Comparison of ENCODE assay signal across 8 cellular contexts in the genomic region with DNA sequence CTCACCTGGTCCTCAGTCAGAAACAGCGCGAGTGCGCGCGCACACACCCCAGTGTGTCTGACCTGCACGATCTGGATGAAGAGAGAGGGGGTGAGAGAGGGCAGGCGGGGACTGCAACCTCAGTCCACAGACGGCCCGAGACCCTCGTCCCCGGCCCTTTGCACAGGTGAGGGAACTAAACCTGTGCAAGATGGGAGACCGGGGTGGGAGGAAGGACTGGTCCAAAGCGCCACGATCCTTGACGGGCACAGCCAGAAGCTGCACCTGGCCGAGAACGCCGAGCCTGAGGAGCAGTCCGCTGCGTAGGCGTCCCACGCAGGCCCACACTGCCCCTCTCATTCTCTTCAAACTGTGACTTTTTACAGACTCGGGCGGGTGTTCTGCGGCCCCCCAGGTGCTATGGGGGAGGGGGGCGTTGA. TPM values are rescaled to one million over a fixed set of nuclear protein-coding genes. Genes with fewer than 3 reads are reported as not detected.
A peak's percentile ranks its signal among the peaks of the same experiment; 100 is the strongest.
DNase-seq lines count a peak whose midpoint lies in the region; ATAC-seq, FAIRE-seq and TF ChIP-seq lines count a peak whose summit lies in the region.

No MANE protein-coding gene starts in this region.

- H3K4me1 ChIP-seq in HUES6 (ENCODE audit: control insufficient read depth, insufficient read depth, low read length) (peaks cover 17% of the 10 kb centered on the region), breast epithelium (peaks cover 8 to 10% of the 10 kb centered on the region in 2 donors), mesodermal cell (ENCODE audit: control insufficient read depth, insufficient read depth, low read length, poor library complexity, severe bottlenecking) (peaks cover under 1% of the 10 kb centered on the region)

- H3K27ac ChIP-seq in 22Rv1 (peak overlapping the region; percentile 78), HUES6 (ENCODE audit: low read depth, low read length) (no peak overlapping the region), breast epithelium (peak overlapping the region; percentile 86 to 87), mesodermal cell (ENCODE audit: low read depth, low read length, severe bottlenecking) (peak overlapping the region; percentile 13)

- H3K27me3 ChIP-seq in HUES6 (ENCODE audit: control insufficient read depth, insufficient read depth, low read length) (peaks cover 8% of the 10 kb centered on the region; the same call in 1 of the 2 replicates), breast epithelium (no peaks in the 10 kb centered on the region)

- TF ChIP-seq POLR2A in breast epithelium (IDR thresholded peaks at IDR 0.05): no peak

- 75 to 78% methylated on average over 12 to 18 of the region's 26 CpGs for WGBS in mesodermal cell (ENCODE audit: insufficient coverage in 2 of 2), 2 experiments

- intact Hi-C loops in breast epithelium (cut with DNase I; ENCODE audit: low total_unique reads): no loop called here

- H3K9me3 ChIP-seq in HUES6 (ENCODE audit: control insufficient read depth, insufficient read depth, low read depth, low read length) (no peaks in the 10 kb centered on the region), breast epithelium (no peaks in the 10 kb centered on the region), mesodermal cell (ENCODE audit: control insufficient read depth, low read length) (no peaks in the 10 kb centered on the region)

- no peak for FAIRE-seq in D721Med (lab: Jason Lieb, UNC)

- peak overlapping the region; percentile 89 for H3K4me3 ChIP-seq in HUES6 (ENCODE audit: low read depth, low read length)
- H3K4me3 ChIP-seq in breast epithelium: peak overlapping the region; percentile 59 to 78 (median 72)
- H3K4me3 ChIP-seq in mesodermal cell (ENCODE audit: extremely low read depth, insufficient read depth, low read length, poor library complexity, severe bottlenecking): peak overlapping the region; percentile 68

- peaks cover 11% of the 10 kb centered on the region; the same call in 1 of the 2 replicates for H3K36me3 ChIP-seq in HUES6 (ENCODE audit: control insufficient read depth, insufficient read depth, low read length)
- H3K36me3 ChIP-seq in breast epithelium: no peaks in the 10 kb centered on the region
- H3K36me3 ChIP-seq in mesodermal cell (ENCODE audit: control insufficient read depth, insufficient read depth, low read length): peaks cover 11% of the 10 kb centered on the region

- TF ChIP-seq CTCF in 22Rv1 (IDR thresholded peaks at IDR 0.05) (no peak), breast epithelium (IDR thresholded peaks at IDR 0.05) (no peak), D721Med (IDR thresholded peaks at IDR 0.05; ENCODE audit: insufficient read depth, missing control alignments) (no peak)

- ATAC-seq in HG03039 (IDR thresholded peaks at IDR 0.05; ENCODE audit: unreplicated experiment) (no peak), HG03045 (IDR thresholded peaks at IDR 0.05; ENCODE audit: unreplicated experiment) (no peak)

- H3K9ac ChIP-seq in HUES6 (ENCODE audit: low read length): peak overlapping the region; percentile 61

- DNase-seq in breast epithelium (ENCODE audit: low spot score in 2 of 2) (peak in 1 of 2 donors; percentile 27), D721Med (ENCODE audit: insufficient read length, low spot score) (no peak)
- no peak for DNase-seq in central memory CD4-positive, alpha-beta T cell

RNA-seq across cellular contexts. Expression of a gene that starts 0.5 kb away (rescaled TPM):
- 1 to 10 TPM; 1.8 to 3.5 (median 2.3) TPM for total RNA-seq in breast epithelium
- polyA plus RNA-seq in mesodermal cell (2013, experiment 1 of 2): 3.9 TPM
- 3.6 TPM for polyA plus RNA-seq in mesodermal cell (2013, experiment 2 of 2)

RNA-seq across cellular contexts. Expression of a gene that starts 3.9 kb away (rescaled TPM):
- total RNA-seq in breast epithelium: under 1 TPM in 1 of 3 donors, not detected in 2; 0.33 TPM
- not detected for polyA plus RNA-seq in mesodermal cell (2013, experiment 1 of 2)
- polyA plus RNA-seq in mesodermal cell (2013, experiment 2 of 2): not detected

RNA-seq across cellular contexts. Expression of a gene that starts 4.6 kb away (rescaled TPM):
- total RNA-seq in breast epithelium: 1 to 10 TPM; 1.4 to 5.2 (median 4.1) TPM
- 30.2 TPM for polyA plus RNA-seq in mesodermal cell (2013, experiment 1 of 2)
- 33.3 TPM for polyA plus RNA-seq in mesodermal cell (2013, experiment 2 of 2)

RNA-seq across cellular contexts. Expression of a gene that starts 17.2 kb away (rescaled TPM):
- total RNA-seq in breast epithelium: 10 to 100 TPM in 2 of 3 donors, 1 to 10 TPM in 1; 5.8 to 20.6 (median 13.4) TPM
- 10.3 TPM for polyA plus RNA-seq in mesodermal cell (2013, experiment 1 of 2)
- polyA plus RNA-seq in mesodermal cell (2013, experiment 2 of 2): 9.6 TPM

RNA-seq across cellular contexts. Expression of a gene that starts 17.3 kb away (rescaled TPM):
- total RNA-seq in breast epithelium: 100 to 1,000 TPM; 177 to 222 (median 190) TPM
- 240 TPM for polyA plus RNA-seq in mesodermal cell (2013, experiment 1 of 2)
- polyA plus RNA-seq in mesodermal cell (2013, experiment 2 of 2): 222 TPM
